Comparison of ENCODE assay signal across 16 cellular contexts in genomic region chr15:95329362-95329761, GRCh38.
"Had no signal": no experiment of that assay in that cellular context is flagged by ENCODE, and none has a peak within 500 bp of the region (broad histone marks: within the 10 kb centered on the region; RNA-seq: fewer than 3 reads in every experiment).

No MANE protein-coding gene starts in this region.

- H3K27me3 ChIP-seq: ascending aorta, SJSA1 had no signal

- H3K27ac ChIP-seq: ascending aorta, epithelial cell of prostate, SJSA1 had no signal

- DNase-seq: activated CD8-positive, alpha-beta memory T cell treated with anti-CD3 and anti-CD28 coated beads, Interleukin-2, amount 50 U/mL, for 4 hours; activated CD8-positive, alpha-beta T cell treated with anti-CD3 and anti-CD28 coated beads for 36 hours; activated gamma-delta T cell treated with Interleukin-2 at 50 U/mL for 16 hours; activated naive CD8-positive, alpha-beta T cell treated with anti-CD3 and anti-CD28 coated beads, Interleukin-2, amount 10 ng/mL, durations not matched to agents 7 days and 5 days; activated T-cell treated with anti-CD3 and anti-CD28 coated beads, Interleukin-2, amount 50 U/mL, for 72 hours; effector CD8-positive, alpha-beta T cell; immature natural killer cell; stimulated activated CD4-positive, alpha-beta T cell treated with anti-CD3 and anti-CD28 coated beads, Interleukin-2, amount 100 ng/mL, for 48 hours; stimulated activated CD8-positive, alpha-beta memory T cell treated with anti-CD3 and anti-CD28 coated beads, Interleukin-4, amount 100 ng/mL, for 48 hours; stimulated activated naive CD8-positive, alpha-beta T cell treated with anti-CD3 and anti-CD28 coated beads, Interleukin-15, Interleukin-2, amounts not matched to agents 100 U/mL and 50 U/mL, for 24 hours had no signal

- FAIRE-seq: bronchial epithelial cell, colon had no signal

- H3K4me3 ChIP-seq: ascending aorta, SJSA1 had no signal

- H3K9me3 ChIP-seq: ascending aorta had no signal

- H3K4me1 ChIP-seq: SJSA1 had no signal

- ATAC-seq: activated CD8-positive, alpha-beta T cell treated with anti-CD3 and anti-CD28 coated beads for 36 hours; activated T-cell treated with anti-CD3 and anti-CD28 coated beads, Interleukin-2, amount 50 U/mL, for 72 hours; sciatic nerve; stimulated activated naive CD8-positive, alpha-beta T cell treated with anti-CD3 and anti-CD28 coated beads, Interleukin-15, Interleukin-2, amounts not matched to agents 100 U/mL and 50 U/mL, for 24 hours had no signal

- H3K36me3 ChIP-seq: ascending aorta, SJSA1 had no signal
